19 cellular contexts compared by ENCODE assay signal in genomic region chr9:1025131-1025530, GRCh38.
"Had no signal": no experiment of that assay in that cellular context is flagged by ENCODE, and none has a peak within 500 bp of the region (broad histone marks: within the 10 kb centered on the region; RNA-seq: fewer than 3 reads in every experiment).

No MANE protein-coding gene starts in this region.

- H3K4me3 ChIP-seq: body of pancreas, esophagus muscularis mucosa, gastrocnemius medialis, pancreas, psoas muscle, tibial artery had no signal

- H3K27me3 ChIP-seq: body of pancreas, gastrocnemius medialis had no signal

- ATAC-seq: activated CD8-positive, alpha-beta T cell treated with anti-CD3 and anti-CD28 coated beads, Interleukin-2, amount 10 ng/mL, durations not matched to agents 7 days and 5 days; body of pancreas; gastrocnemius medialis; left ventricle myocardium superior; pancreas; psoas muscle; right cardiac atrium; stimulated activated naive CD8-positive, alpha-beta T cell treated with anti-CD3 and anti-CD28 coated beads, Interleukin-15, amount 100 ng/mL, for 72 hours had no signal

- H3K36me3 ChIP-seq: esophagus muscularis mucosa, gastrocnemius medialis, pancreas, tibial artery had no signal

- H3K9me3 ChIP-seq: body of pancreas, gastrocnemius medialis, pancreas, psoas muscle had no signal

- H3K27ac ChIP-seq: body of pancreas, esophagus muscularis mucosa, gastrocnemius medialis, pancreas, psoas muscle, tibial artery had no signal

- DNase-seq: activated CD4-positive, alpha-beta T cell treated with anti-CD3 and anti-CD28 coated beads, Interleukin-2, amount 10 ng/mL, durations not matched to agents 7 days and 5 days; activated CD4-positive, CD25-positive, alpha-beta regulatory T cell treated with anti-CD3 and anti-CD28 coated beads, Interleukin-2, amount 50 U/mL, for 72 hours; activated CD8-positive, alpha-beta T cell treated with anti-CD3 and anti-CD28 coated beads, Interleukin-2, amount 10 ng/mL, durations not matched to agents 7 days and 5 days; activated gamma-delta T cell; anterior cingulate cortex; body of pancreas; caudate nucleus; dermis blood vessel endothelial cell; effector memory CD4-positive, alpha-beta T cell; gastrocnemius medialis; hypothalamus; left ventricle myocardium superior; pancreas; psoas muscle; right cardiac atrium; stimulated activated CD4-positive, alpha-beta T cell treated with anti-CD3 and anti-CD28 coated beads, Interleukin-12 subunit alpha, Interleukin-12 subunit beta, amount 100 ng/mL, for 4 hours; stimulated activated naive CD8-positive, alpha-beta T cell treated with anti-CD3 and anti-CD28 coated beads, Interleukin-15, amount 100 ng/mL, for 72 hours; tibial artery had no signal
